Comparison of ENCODE assay signal across 8 cellular contexts in genomic region chr16:75648265-75649076, GRCh38. TPM values are rescaled to one million over a fixed set of nuclear protein-coding genes. Genes with fewer than 3 reads are reported as not detected.
DNase-seq lines count a peak whose midpoint lies in the region; ATAC-seq, FAIRE-seq and TF ChIP-seq lines count a peak whose summit lies in the region.

No MANE protein-coding gene starts in this region.

- H3K27ac ChIP-seq in A549 = peak overlapping the region; percentile 87 to 96
- H3K27ac ChIP-seq in kidney (ENCODE audit: low read depth in 2 of 2, low read length in 2 of 2) = peak overlapping the region; percentile 95 to 98

- DNase-seq in A549 (ENCODE audit: low read depth in 1 of 2, low spot score in 1 of 2) = peak; percentile 72 to 77
- peak; percentile 74 for DNase-seq in NCI-H2227 (lab: John Stamatoyannopoulos, UW; ENCODE audit: unreplicated experiment)
- peak; percentile 68 for DNase-seq in activated CD4-positive, CD25-positive, alpha-beta regulatory T cell treated with anti-CD3 and anti-CD28 coated beads, Interleukin-2, amount 50 U/mL, for 16 hours (ENCODE audit: low read depth, low spot score)
- peak; percentile 85 for DNase-seq in central memory CD4-positive, alpha-beta T cell
- DNase-seq in kidney = peak; percentile 93
- DNase-seq in stimulated activated CD4-positive, alpha-beta T cell treated with anti-CD3 and anti-CD28 coated beads, Interleukin-15, amount 100 ng/mL, for 1 hour (ENCODE audit: low read depth in 1 of 2, low spot score in 1 of 2) = peak; percentile 68 to 78

- TF ChIP-seq POLR2A in A549 (IDR thresholded peaks at IDR 0.05; ENCODE audit: low read length) = no peak; the same call in 1 of the 2 replicates

- CTCF ChIA-PET in A549 (lab: Yijun Ruan, JAX) = interaction anchor here (0.6 to 2.2 kb wide), 4 partner anchors 9 to 184 kb away, joined by 3 to 7 read pairs (median 4); partner anchors contain the start of gene TMEM170A

- TF ChIP-seq RAD21 in A549 (conservative IDR thresholded peaks at IDR 0.05 in 1 of 2, IDR thresholded peaks at IDR 0.05 in 1 of 2) = no peak

- POLR2A ChIA-PET in A549 (lab: Yijun Ruan, JAX) = interaction anchor here (0.6 to 2.1 kb wide), 8 partner anchors 10 to 132 kb away, joined by 3 to 17 read pairs (median 4); partner anchors contain the start of gene ADAT1

- peak overlapping the region; percentile 98 to 99 for H3K9ac ChIP-seq in kidney (ENCODE audit: low read length in 2 of 2)

- FAIRE-seq in A549 (lab: Jason Lieb, UNC) (no peak), kidney (lab: Jason Lieb, UNC) (no peak)

- WGBS in A549 (ENCODE audit: missing lambda C conversion rate) = 3% methylated on average over 33 of the region's 62 CpGs

- peaks cover 5 to 7% of the 10 kb centered on the region in 2 donors for H3K36me3 ChIP-seq in kidney (ENCODE audit: control insufficient read depth in 1 of 2, insufficient read depth in 2 of 2, low read length in 2 of 2)

- TF ChIP-seq EP300 in A549 (IDR thresholded peaks at IDR 0.05) = no peak

- no peak for TF ChIP-seq CTCF in A549 (IDR thresholded peaks at IDR 0.05)
- no peak for TF ChIP-seq CTCF in kidney (IDR thresholded peaks at IDR 0.05; ENCODE audit: borderline replicate concordance, extremely low read depth, insufficient read depth)

- H3K4me1 ChIP-seq in A549 (peaks cover 22% of the 10 kb centered on the region; the same call in 2 of the 3 replicates), kidney (ENCODE audit: control insufficient read depth in 1 of 2, insufficient read depth in 1 of 2, low read depth in 1 of 2, low read length in 2 of 2) (peaks cover 8 to 24% of the 10 kb centered on the region in 2 donors)

- H3K4me2 ChIP-seq in A549 = peak overlapping the region; percentile 78

- H3K4me3 ChIP-seq in A549 (peak overlapping the region; percentile 71), kidney (ENCODE audit: low read length in 2 of 2) (peak overlapping the region; percentile 77 to 97)

- H3K9me3 ChIP-seq in A549 (no peaks in the 10 kb centered on the region), kidney (ENCODE audit: control insufficient read depth in 1 of 2, low read length in 2 of 2) (no peaks in the 10 kb centered on the region)

- ATAC-seq in A549 = peak; percentile 75 to 80
- ATAC-seq in GM18858 (IDR thresholded peaks at IDR 0.05; ENCODE audit: unreplicated experiment) = peak; percentile 9
- peak; percentile 31 for ATAC-seq in HG03064 (IDR thresholded peaks at IDR 0.05; ENCODE audit: low read depth, unreplicated experiment)

- intact Hi-C loops in kidney (cut with DNase I) = no loop called here

TF ChIP-seq in A549, 52 proteins besides CTCF, POLR2A, EP300 and RAD21:
- TF ChIP-seq ZFP36 (IDR thresholded peaks at IDR 0.05; ENCODE audit: borderline replicate concordance, partially characterized antibody) (no peak), ATOH8 (CRISPR knock-in tag; IDR thresholded peaks at IDR 0.05; ENCODE audit: low read depth) (no peak), ZSCAN20 (CRISPR knock-in tag; IDR thresholded peaks at IDR 0.05) (no peak), MAX (IDR thresholded peaks at IDR 0.05) (peak; percentile 11; the same call in 1 of the 2 replicates)

RNA-seq across cellular contexts. Expression of gene TERF2IP, which starts 0.9 kb away (rescaled TPM):
- 24.8 and 37.9 TPM in 2 replicates for polyA plus RNA-seq in A549 (2011; rRNA removed)
- 14.9 and 17.1 TPM in 2 replicates for polyA plus RNA-seq in A549 (2012; cell fraction: cytosol; rRNA removed)
- polyA plus RNA-seq in A549 (2012; cell fraction: nucleus; rRNA removed) = 11.1 and 16.1 TPM in 2 replicates
- 24.8 to 26.7 TPM (median 25.1 TPM) in 3 replicates for polyA plus RNA-seq in A549 (2017; fragmentation: RNase III; extraction: RNeasy Plus Mini Kit Qiagen cat#74134 plus additional on column Dnase treatment)
- 4.0 and 4.2 TPM in 2 replicates for polyA minus RNA-seq in A549 (2011; rRNA and poly(A)+ RNA removed)
- 58.0 TPM for total RNA-seq in kidney
- 72.8 TPM for polyA plus RNA-seq in kidney (ENCODE audit: insufficient read depth, low read depth, low replicate concordance)

RNA-seq across cellular contexts. Expression of gene KARS1, which starts 1.0 kb away (rescaled TPM):
- polyA plus RNA-seq in A549 (2011; rRNA removed) = 211 and 218 TPM in 2 replicates
- 115 and 116 TPM in 2 replicates for polyA plus RNA-seq in A549 (2012; cell fraction: cytosol; rRNA removed)
- 63.3 and 98.0 TPM in 2 replicates for polyA plus RNA-seq in A549 (2012; cell fraction: nucleus; rRNA removed)
- 145 to 163 TPM (median 146 TPM) in 3 replicates for polyA plus RNA-seq in A549 (2017; fragmentation: RNase III; extraction: RNeasy Plus Mini Kit Qiagen cat#74134 plus additional on column Dnase treatment)
- polyA minus RNA-seq in A549 (2011; rRNA and poly(A)+ RNA removed) = 89.5 and 105 TPM in 2 replicates
- 97.4 TPM for total RNA-seq in kidney
- 104 TPM for polyA plus RNA-seq in kidney (ENCODE audit: insufficient read depth, low read depth, low replicate concordance)

RNA-seq across cellular contexts. Expression of gene ADAT1, which starts 25.4 kb away (rescaled TPM):
- 53.5 and 70.0 TPM in 2 replicates for polyA plus RNA-seq in A549 (2011; rRNA removed)
- 25.8 and 31.8 TPM in 2 replicates for polyA plus RNA-seq in A549 (2012; cell fraction: cytosol; rRNA removed)
- 16.3 and 30.6 TPM in 2 replicates for polyA plus RNA-seq in A549 (2012; cell fraction: nucleus; rRNA removed)
- polyA plus RNA-seq in A549 (2017; fragmentation: RNase III; extraction: RNeasy Plus Mini Kit Qiagen cat#74134 plus additional on column Dnase treatment) = 41.8 to 47.7 TPM (median 45.4 TPM) in 3 replicates
- polyA minus RNA-seq in A549 (2011; rRNA and poly(A)+ RNA removed) = 40.5 and 50.0 TPM in 2 replicates
- 56.5 TPM for total RNA-seq in kidney
- 24.4 TPM for polyA plus RNA-seq in kidney (ENCODE audit: insufficient read depth, low read depth, low replicate concordance)

RNA-seq across cellular contexts. Expression of gene CPHXL2, which starts 28.3 kb away (rescaled TPM):
- polyA plus RNA-seq in A549 (2011; rRNA removed) (not detected in 2 replicates), A549 (2017; fragmentation: RNase III; extraction: RNeasy Plus Mini Kit Qiagen cat#74134 plus additional on column Dnase treatment) (not detected in 3 replicates), kidney (ENCODE audit: insufficient read depth, low read depth, low replicate concordance) (not detected)
- polyA plus RNA-seq in A549 (2012; cell fraction: cytosol; rRNA removed) = 0.04 TPM in 1 of 2 replicates, not detected in the other
- not detected in 2 replicates for polyA plus RNA-seq in A549 (2012; cell fraction: nucleus; rRNA removed)
- polyA minus RNA-seq in A549 (2011; rRNA and poly(A)+ RNA removed) = not detected in 2 replicates
- total RNA-seq in kidney = not detected

RNA-seq across cellular contexts. Expression of gene DUXB, which starts 52.8 kb away (rescaled TPM):
- not detected in 2 replicates for polyA plus RNA-seq in A549 (2011; rRNA removed)
- polyA plus RNA-seq in A549 (2012; cell fraction: cytosol; rRNA removed) = not detected in 2 replicates
- polyA plus RNA-seq in A549 (2012; cell fraction: nucleus; rRNA removed) = not detected in 2 replicates
- polyA plus RNA-seq in A549 (2017; fragmentation: RNase III; extraction: RNeasy Plus Mini Kit Qiagen cat#74134 plus additional on column Dnase treatment) = not detected in 3 replicates
- polyA minus RNA-seq in A549 (2011; rRNA and poly(A)+ RNA removed) = not detected in 2 replicates
- not detected for total RNA-seq in kidney
- polyA plus RNA-seq in kidney (ENCODE audit: insufficient read depth, low read depth, low replicate concordance) = not detected

Comparison
In these comparisons a context has a peak if more than half of its experiments do, and no peak if none do; other contexts are left out.
1. Peak in every context shown above with its lines: DNase-seq, ATAC-seq, H3K4me3 ChIP-seq and H3K27ac ChIP-seq.
2. ATAC-seq: peak in every context shown above with its lines; median percentile 78 in A549; 31 in HG03064; 9 in GM18858.